ENCODE assay signal across 9 cellular contexts in the genomic region with DNA sequence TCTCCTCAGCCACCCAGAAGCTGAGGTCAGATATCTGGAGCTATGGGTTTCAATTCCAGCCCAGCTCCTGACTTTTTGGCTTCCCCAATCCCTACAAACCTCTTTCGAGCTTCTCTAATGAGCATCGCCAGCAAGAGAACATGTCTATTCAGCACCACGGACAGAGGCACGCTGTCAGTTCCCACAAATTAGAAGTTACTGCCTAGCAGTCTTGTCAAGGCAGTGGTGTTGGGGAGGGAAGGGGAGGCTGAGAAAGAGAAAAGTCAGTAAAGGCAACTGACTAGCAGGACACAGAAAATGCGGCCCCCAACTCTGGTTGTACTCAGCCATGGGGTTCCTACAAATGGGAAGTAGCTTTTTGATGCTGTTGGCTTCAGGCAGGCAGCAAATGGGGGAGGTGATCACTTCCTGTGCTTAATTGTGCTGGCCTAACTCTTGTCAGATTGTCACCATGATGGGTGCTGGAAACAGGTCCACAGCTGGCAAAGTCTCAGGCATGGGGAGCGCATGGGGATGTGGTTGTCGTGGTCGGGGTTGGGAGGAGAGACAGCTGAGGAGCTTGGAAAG.
DNase-seq lines count a peak whose midpoint lies in the region; TF ChIP-seq lines count a peak whose summit lies in the region.
"Had no signal": no experiment of that assay in that cellular context is flagged by ENCODE, and none has a peak within 500 bp of the region (broad histone marks: within the 10 kb centered on the region; RNA-seq: fewer than 3 reads in every experiment).

No MANE protein-coding gene starts in this region.

- CTCF ChIA-PET in MCF 10A (lab: Yijun Ruan, JAX): interaction anchor here (0.6 to 2.5 kb wide), 4 partner anchors 30 to 930 kb away, joined by 3 to 6 read pairs (median 4); no protein-coding TSS in a partner anchor

- H3K27me3 Mint-ChIP-seq in MCF 10A (ENCODE audit: insufficient read depth, unreplicated experiment) (peaks cover 25% of the 10 kb centered on the region), glutamatergic neuron (ENCODE audit: unreplicated experiment) (peaks cover 7% of the 10 kb centered on the region)

- H3K4me1 Mint-ChIP-seq in MCF 10A (ENCODE audit: insufficient read depth, unreplicated experiment): no peaks in the 10 kb centered on the region
- H3K4me1 Mint-ChIP-seq in glutamatergic neuron (ENCODE audit: low read depth, unreplicated experiment): peaks cover 9% of the 10 kb centered on the region

- H3K27ac Mint-ChIP-seq in MCF 10A (ENCODE audit: low read depth, unreplicated experiment) (no peak overlapping the region), glutamatergic neuron (ENCODE audit: unreplicated experiment) (no peak overlapping the region)

- intact Hi-C loops in MCF 10A (cut with micrococcal nuclease): no loop called here
- intact Hi-C loops in breast epithelium (cut with DNase I; ENCODE audit: low total_unique reads): no loop called here
- intact Hi-C loops in stomach (cut with DNase I; ENCODE audit: low total_unique reads): no loop called here

- TF ChIP-seq POLR2A in breast epithelium (IDR thresholded peaks at IDR 0.05) (no peak), stomach (IDR thresholded peaks at IDR 0.05) (no peak)

- H3K9me3 Mint-ChIP-seq in MCF 10A (ENCODE audit: unreplicated experiment): no peaks in the 10 kb centered on the region
- no peaks in the 10 kb centered on the region for H3K9me3 Mint-ChIP-seq in glutamatergic neuron (ENCODE audit: unreplicated experiment)

- WGBS in stomach, 5 donors: 28 to 36% (median 33%) methylated on average over 8 of the region's 8 CpGs

- POLR2A ChIA-PET in MCF 10A (lab: Yijun Ruan, JAX): no interaction called here

- H3K4me3 Mint-ChIP-seq in MCF 10A (ENCODE audit: unreplicated experiment) (no peak overlapping the region), glutamatergic neuron (ENCODE audit: unreplicated experiment) (no peak overlapping the region)

- no peaks in the 10 kb centered on the region for H3K9me3 ChIP-seq in breast epithelium
- no peaks in the 10 kb centered on the region for H3K9me3 ChIP-seq in SJCRH30 (replicated peaks)
- no peaks in the 10 kb centered on the region for H3K9me3 ChIP-seq in stomach
- H3K9me3 ChIP-seq: tibial nerve had no signal

- no TSS peak for BruUV-seq in MCF 10A (replicated peaks; lab: Mats Ljungman, UMichigan)

- H3K36me3 ChIP-seq in breast epithelium (no peaks in the 10 kb centered on the region), SJCRH30 (no peaks in the 10 kb centered on the region), stomach (no peaks in the 10 kb centered on the region)
- H3K36me3 ChIP-seq: tibial nerve had no signal

- TF ChIP-seq CTCF in MCF 10A (IDR thresholded peaks at IDR 0.05; ENCODE audit: unreplicated experiment) (no peak), breast epithelium (IDR thresholded peaks at IDR 0.05) (no peak), fibroblast of pulmonary artery (IDR thresholded peaks at IDR 0.05; ENCODE audit: low read length, missing control alignments) (no peak), stomach (IDR thresholded peaks at IDR 0.05) (no peak), glutamatergic neuron (IDR thresholded peaks at IDR 0.05; ENCODE audit: partially characterized antibody, unreplicated experiment) (no peak)

- H3K36me3 Mint-ChIP-seq in MCF 10A (ENCODE audit: insufficient read depth, unreplicated experiment) (no peaks in the 10 kb centered on the region), glutamatergic neuron (ENCODE audit: unreplicated experiment) (no peaks in the 10 kb centered on the region)

- TF ChIP-seq EP300 in stomach (IDR thresholded peaks at IDR 0.05): no peak

- H3K4me3 ChIP-seq in breast epithelium: no peak overlapping the region
- no peak overlapping the region for H3K4me3 ChIP-seq in SJCRH30
- no peak overlapping the region for H3K4me3 ChIP-seq in fibroblast of pulmonary artery (replicated peaks; ENCODE audit: low read depth, low read length)
- H3K4me3 ChIP-seq in stomach: no peak overlapping the region
- H3K4me3 ChIP-seq: tibial nerve had no signal

- no peaks in the 10 kb centered on the region for H3K27me3 ChIP-seq in breast epithelium
- H3K27me3 ChIP-seq in SJCRH30: no peaks in the 10 kb centered on the region
- peaks cover 0 to 61% (median 0%) of the 10 kb centered on the region in 3 donors for H3K27me3 ChIP-seq in stomach
- H3K27me3 ChIP-seq: tibial nerve had no signal

- DNase-seq in MCF 10A (ENCODE audit: unreplicated experiment): peak; percentile 69
- no peak for DNase-seq in breast epithelium (ENCODE audit: low spot score in 2 of 2)
- DNase-seq in SJCRH30: peak; percentile 41 to 76
- DNase-seq in fibroblast of pulmonary artery (ENCODE audit: low read depth): peak; percentile 76
- peak; percentile 8 for DNase-seq in stimulated activated CD4-positive, alpha-beta T cell treated with anti-CD3 and anti-CD28 coated beads, Interleukin-4, amount 100 ng/mL, for 1 hour
- no peak for DNase-seq in NCI-H1694 (lab: John Stamatoyannopoulos, UW)
- DNase-seq in stomach: no peak
- DNase-seq in glutamatergic neuron: no peak

- no peaks in the 10 kb centered on the region for H3K4me1 ChIP-seq in breast epithelium
- no peaks in the 10 kb centered on the region for H3K4me1 ChIP-seq in SJCRH30
- no peaks in the 10 kb centered on the region for H3K4me1 ChIP-seq in stomach
- H3K4me1 ChIP-seq: tibial nerve had no signal

- H3K27ac ChIP-seq in breast epithelium (no peak overlapping the region), SJCRH30 (no peak overlapping the region), stomach (no peak overlapping the region)
- H3K27ac ChIP-seq: tibial nerve had no signal

Comparison
In these comparisons a context has a peak if more than half of its experiments do, and no peak if none do; other contexts are left out.
1. DNase-seq: peak in MCF 10A (single experiment), SJCRH30 (2 of 2), fibroblast of pulmonary artery (single experiment) and stimulated activated CD4-positive, alpha-beta T cell treated with anti-CD3 and anti-CD28 coated beads, Interleukin-4, amount 100 ng/mL, for 1 hour (single experiment); none in breast epithelium (0 of 2), NCI-H1694 (single experiment), stomach (single experiment) and glutamatergic neuron (single experiment).